ENCODE assay signal across 11 cellular contexts in the genomic region with DNA sequence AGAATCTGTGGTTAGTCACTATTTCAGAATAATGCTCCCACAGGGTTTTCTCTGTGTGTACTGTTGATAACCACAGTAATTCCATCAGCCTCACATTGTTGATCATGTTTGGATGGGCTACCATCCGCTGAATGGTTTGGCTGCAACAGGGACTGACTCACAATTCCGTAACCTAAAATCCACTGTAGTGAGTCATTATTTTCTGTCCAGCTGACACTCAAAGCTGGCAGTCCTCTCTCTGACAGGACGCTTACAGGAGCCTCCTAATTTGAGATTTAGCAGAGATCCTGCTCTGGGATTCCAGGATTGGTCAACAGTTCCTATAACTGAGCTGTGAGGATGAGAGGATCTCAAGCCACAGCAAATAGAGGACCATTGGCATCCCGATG. TPM values are rescaled to one million over a fixed set of nuclear protein-coding genes. Genes with fewer than 3 reads are reported as not detected.
DNase-seq lines count a peak whose midpoint lies in the region; ATAC-seq and TF ChIP-seq lines count a peak whose summit lies in the region.
"Had no signal": no experiment of that assay in that cellular context is flagged by ENCODE, and none has a peak within 500 bp of the region (broad histone marks: within the 10 kb centered on the region; RNA-seq: fewer than 3 reads in every experiment).

No MANE protein-coding gene starts in this region.

- H3K27me3 ChIP-seq in left lung = no peaks in the 10 kb centered on the region
- H3K27me3 ChIP-seq in A673 (replicated peaks; ENCODE audit: insufficient read depth, low read depth, low read length, poor library complexity) = peaks cover 8% of the 10 kb centered on the region

- H3K4me1 ChIP-seq in left lung (no peaks in the 10 kb centered on the region), A673 (ENCODE audit: insufficient read depth, low read length, poor library complexity, severe bottlenecking) (no peaks in the 10 kb centered on the region)

- CTCF ChIA-PET in A673 (lab: Charles Lee) = interaction anchor here (0.6 kb wide), 1 partner anchor 156 kb away, joined by 5 read pairs; no protein-coding TSS in a partner anchor

- POLR2A ChIA-PET in A673 (lab: Charles Lee; ENCODE audit: low non-redundant PET) = no interaction called here

- H3K9me3 ChIP-seq in left lung = no peaks in the 10 kb centered on the region
- no peaks in the 10 kb centered on the region for H3K9me3 ChIP-seq in A673 (ENCODE audit: low read depth, low read length, poor library complexity, severe bottlenecking)

- no peak overlapping the region for H3K4me3 ChIP-seq in left lung
- H3K4me3 ChIP-seq in A673 (ENCODE audit: low read depth, low read length, poor library complexity, severe bottlenecking) = no peak overlapping the region
- H3K4me3 ChIP-seq: skin epidermis had no signal

- DNase-seq in DMS53 (lab: John Stamatoyannopoulos, UW) = peak; percentile 11
- no peak for DNase-seq in DMS53 treated with DMSO at 0.1 percent for 48 hours (lab: John Stamatoyannopoulos, UW; ENCODE audit: unreplicated experiment)
- DNase-seq in dedifferentiated amniotic fluid mesenchymal stem cell (ENCODE audit: extremely low spot score) = peak; percentile 90
- no peak for DNase-seq in left lung
- no peak for DNase-seq in stimulated activated CD4-positive, alpha-beta T cell treated with anti-CD3 and anti-CD28 coated beads, Interleukin-2, amount 100 ng/mL, for 48 hours
- no peak for DNase-seq in cortex of kidney (lab: John Stamatoyannopoulos, UW)
- DNase-seq in DMS 273 treated with DMSO at 0.1 percent for 48 hours (lab: John Stamatoyannopoulos, UW) = no peak
- no peak for DNase-seq in A673 (ENCODE audit: low spot score)
- DNase-seq: activated T-cell treated with anti-CD3 and anti-CD28 coated beads for 4 hours, Kasumi-1 had no signal

- TF ChIP-seq CTCF in left lung (IDR thresholded peaks at IDR 0.05) = no peak
- no peak for TF ChIP-seq CTCF in A673 (conservative IDR thresholded peaks at IDR 0.05; ENCODE audit: low read depth, low read length)

- ATAC-seq in left lung = peak; percentile 77

- H3K36me3 ChIP-seq in left lung (no peaks in the 10 kb centered on the region), A673 (ENCODE audit: insufficient read depth, low read length, poor library complexity, severe bottlenecking) (no peaks in the 10 kb centered on the region)

- no TSS peak for BruUV-seq in A673 (replicated peaks; lab: Mats Ljungman, UMichigan)

- intact Hi-C loops in left lung (cut with DNase I) (no loop called here), A673 (cut with micrococcal nuclease; ENCODE audit: unreplicated experiment) (no loop called here)

- no peak overlapping the region for H3K27ac ChIP-seq in left lung
- no peak overlapping the region for H3K27ac ChIP-seq in A673 (ENCODE audit: low read depth, low read length, poor library complexity, severe bottlenecking)

RNA-seq across cellular contexts. Expression of gene VWA2, which starts 32.7 kb away (rescaled TPM):
- 10 to 100 TPM in 1 of 2 donors, 1 to 10 TPM in 1; 9.5 to 18.9 TPM for total RNA-seq in left lung
- total RNA-seq in A673 (2021) = not detected in 2 replicates

Comparison
In these comparisons a context has a peak if more than half of its experiments do, and no peak if none do; other contexts are left out.
1. DNase-seq: peak in DMS53 (single experiment) and dedifferentiated amniotic fluid mesenchymal stem cell (single experiment); none in DMS53 treated with DMSO at 0.1 percent for 48 hours (single experiment), left lung (0 of 2), stimulated activated CD4-positive, alpha-beta T cell treated with anti-CD3 and anti-CD28 coated beads, Interleukin-2, amount 100 ng/mL, for 48 hours (0 of 2), cortex of kidney (single experiment), DMS 273 treated with DMSO at 0.1 percent for 48 hours (single experiment) and A673 (single experiment).
2. RNA of gene VWA2, which starts 32.7 kb away (total RNA-seq): 9.5 to 18.9 TPM in left lung; not detected in A673; every median in the first group is over 10 times any median in the second.